In genomic region chr1:200301152-200301551, GRCh38 we compare ENCODE assay signal across 19 cellular contexts.
DNase-seq lines count a peak whose midpoint lies in the region; ATAC-seq and TF ChIP-seq lines count a peak whose summit lies in the region.
"Had no signal": no experiment of that assay in that cellular context is flagged by ENCODE, and none has a peak within 500 bp of the region (broad histone marks: within the 10 kb centered on the region; RNA-seq: fewer than 3 reads in every experiment).

No MANE protein-coding gene starts in this region.

- CTCF ChIA-PET in CD4-positive, alpha-beta T cell (lab: Charles Lee), result no interaction called here

- no peaks in the 10 kb centered on the region for H3K9me3 Mint-ChIP-seq in CD4-positive, alpha-beta T cell
- H3K9me3 Mint-ChIP-seq in brain, result peaks cover 0 to 6% (median 0%) of the 10 kb centered on the region in 5 experiments
- H3K9me3 Mint-ChIP-seq in naive B cell, result no peaks in the 10 kb centered on the region
- H3K9me3 Mint-ChIP-seq: activated naive CD4-positive, alpha-beta T cell treated with anti-CD3 and anti-CD28 coated beads for 36 hours; stimulated activated naive CD8-positive, alpha-beta T cell treated with anti-CD3 and anti-CD28 coated beads, Interleukin-15, Interleukin-2, amounts not matched to agents 100 ng/mL and 50 ng/mL, for 24 hours had no signal

- ATAC-seq in CD4-positive, alpha-beta T cell (ENCODE audit: poor library complexity), result no peak
- ATAC-seq in naive B cell (ENCODE audit: low read depth in 2 of 2) (no peak), GM21717 (IDR thresholded peaks at IDR 0.05; ENCODE audit: unreplicated experiment) (no peak)

- DNase-seq in CD4-positive, alpha-beta T cell, result no peak
- DNase-seq in Karpas-422 (no peak), naive B cell (no peak), dedifferentiated amniotic fluid mesenchymal stem cell (ENCODE audit: extremely low spot score) (no peak), NCI-H2029 (lab: John Stamatoyannopoulos, UW) (no peak), dermis blood vessel endothelial cell (no peak)
- DNase-seq: activated CD4-positive, alpha-beta T cell treated with anti-CD3 and anti-CD28 coated beads, Interleukin-2, amount 50 U/mL, for 4 hours; activated naive CD4-positive, alpha-beta T cell treated with anti-CD3 and anti-CD28 coated beads for 36 hours; colonic mucosa; foreskin melanocyte; left lung; NCI-H1436 treated with DMSO at 0.1 percent for 48 hours; NCI-H226; occipital lobe; stimulated activated CD4-positive, alpha-beta T cell treated with anti-CD3 and anti-CD28 coated beads, Interleukin-1b, Interleukin-23, amount 100 ng/mL, for 48 hours had no signal

- peaks cover 48% of the 10 kb centered on the region for H3K4me1 ChIP-seq in Karpas-422 (ENCODE audit: low read length)
- H3K4me1 ChIP-seq: colonic mucosa had no signal

- H3K4me2 ChIP-seq in Karpas-422 (ENCODE audit: low read depth, low read length, poor library complexity, severe bottlenecking), result peak overlapping the region; percentile 97

- H3K9me3 ChIP-seq in CD4-positive, alpha-beta T cell (ENCODE audit: control insufficient read depth, low read length), result no peaks in the 10 kb centered on the region
- no peaks in the 10 kb centered on the region for H3K9me3 ChIP-seq in Karpas-422 (ENCODE audit: low read length)
- H3K9me3 ChIP-seq: colonic mucosa, left lung had no signal

- H3K36me3 ChIP-seq in Karpas-422 (ENCODE audit: insufficient read depth, low read length), result no peaks in the 10 kb centered on the region
- H3K36me3 ChIP-seq: colonic mucosa, left lung had no signal

- POLR2A ChIA-PET in CD4-positive, alpha-beta T cell (lab: Charles Lee), result interaction anchor here (1.6 to 2.3 kb wide), 3 partner anchors 13 to 148 kb away, joined by 4 to 18 read pairs (median 8); partner anchors contain the start of gene ZNF281

- H3K4me1 Mint-ChIP-seq in CD4-positive, alpha-beta T cell (ENCODE audit: low read depth), result peaks cover 23% of the 10 kb centered on the region
- peaks cover 23% of the 10 kb centered on the region for H3K4me1 Mint-ChIP-seq in brain
- H3K4me1 Mint-ChIP-seq in naive B cell, result peaks cover 25 to 49% (median 36%) of the 10 kb centered on the region in 3 donors

- no peaks in the 10 kb centered on the region for H3K79me2 ChIP-seq in Karpas-422 (ENCODE audit: low read length)

- no peak for TF ChIP-seq CTCF in CD4-positive, alpha-beta T cell (IDR thresholded peaks at IDR 0.05)
- TF ChIP-seq CTCF in brain (conservative IDR thresholded peaks at IDR 0.05), result no peak

- intact Hi-C loops in CD4-positive, alpha-beta T cell (cut with DNase I, micrococcal nuclease), result loop anchor here in 1 of 2 experiments (10.0 kb wide), 1 partner anchor 104 kb away; no protein-coding TSS in a partner anchor

- no peak overlapping the region for H3K27ac ChIP-seq in CD4-positive, alpha-beta T cell (ENCODE audit: low read depth, low read length)
- no peak overlapping the region for H3K27ac ChIP-seq in Karpas-422 (ENCODE audit: low read length)
- H3K27ac ChIP-seq: colonic mucosa, left lung, RWPE1 had no signal

- H2AFZ ChIP-seq in Karpas-422 (ENCODE audit: low read length), result no peak overlapping the region

- H3K4me3 ChIP-seq in Karpas-422 (ENCODE audit: low read length), result no peak overlapping the region

- peak overlapping the region; percentile 97 for H3K4me3 Mint-ChIP-seq in CD4-positive, alpha-beta T cell
- H3K4me3 Mint-ChIP-seq in brain, result peak overlapping the region in 3 of 5 experiments; percentile 4 to 90 (median 88)
- H3K4me3 Mint-ChIP-seq in naive B cell, result peak overlapping the region in 6 of 8 donors; percentile 67 to 96 (median 92)

- H4K20me1 ChIP-seq in Karpas-422 (ENCODE audit: insufficient read depth, low read depth, low read length), result no peaks in the 10 kb centered on the region

- no peak overlapping the region for H3K9ac ChIP-seq in Karpas-422 (ENCODE audit: low read length)

- H3K27me3 ChIP-seq in CD4-positive, alpha-beta T cell (ENCODE audit: control insufficient read depth, insufficient read depth, low read length), result no peaks in the 10 kb centered on the region
- no peaks in the 10 kb centered on the region for H3K27me3 ChIP-seq in Karpas-422 (ENCODE audit: low read length)
- H3K27me3 ChIP-seq: colonic mucosa, left lung had no signal

- peak overlapping the region; percentile 92 for H3K27ac Mint-ChIP-seq in CD4-positive, alpha-beta T cell
- H3K27ac Mint-ChIP-seq in brain (no peak overlapping the region), naive B cell (no peak overlapping the region)
- H3K27ac Mint-ChIP-seq: activated naive CD4-positive, alpha-beta T cell treated with anti-CD3 and anti-CD28 coated beads for 36 hours; stimulated activated naive CD8-positive, alpha-beta T cell treated with anti-CD3 and anti-CD28 coated beads, Interleukin-15, Interleukin-2, amounts not matched to agents 100 ng/mL and 50 ng/mL, for 24 hours had no signal

- no peaks in the 10 kb centered on the region for H3K27me3 Mint-ChIP-seq in CD4-positive, alpha-beta T cell
- H3K27me3 Mint-ChIP-seq in brain (peaks cover 48% of the 10 kb centered on the region), naive B cell (no peaks in the 10 kb centered on the region)

- no peaks in the 10 kb centered on the region for H3K9me2 ChIP-seq in Karpas-422 (replicated peaks; ENCODE audit: insufficient read depth, low read length)

- H3K36me3 Mint-ChIP-seq in CD4-positive, alpha-beta T cell (ENCODE audit: low read depth), result peaks cover 8% of the 10 kb centered on the region
- H3K36me3 Mint-ChIP-seq in brain (no peaks in the 10 kb centered on the region), naive B cell (no peaks in the 10 kb centered on the region)
